Comparison of ENCODE assay signal across 24 cellular contexts in genomic region chr19:3123956-3124355, GRCh38. TPM values are rescaled to one million over a fixed set of nuclear protein-coding genes. Genes with fewer than 3 reads are reported as not detected.
"Had no signal": no experiment of that assay in that cellular context is flagged by ENCODE, and none has a peak within 500 bp of the region (broad histone marks: within the 10 kb centered on the region; RNA-seq: fewer than 3 reads in every experiment).

No MANE protein-coding gene starts in this region.

- H3K27me3 Mint-ChIP-seq: activated T-helper 17 cell treated with anti-CD3 and anti-CD28 coated beads, Interleukin-2, amount 50 U/mL, for 72 hours had no signal

- H3K36me3 Mint-ChIP-seq: activated naive CD4-positive, alpha-beta T cell treated with anti-CD3 and anti-CD28 coated beads, Interleukin-2, amount 50 U/mL, for 72 hours; WTC11 had no signal

- H3K4me1 ChIP-seq: tibial artery had no signal

- ATAC-seq: activated naive CD4-positive, alpha-beta T cell treated with anti-CD3 and anti-CD28 coated beads, Interleukin-2, amount 50 U/mL, for 72 hours; activated T-helper 17 cell treated with anti-CD3 and anti-CD28 coated beads, Interleukin-2, amount 50 U/mL, for 72 hours; esophagus mucosa; lower lobe of right lung; naive thymus-derived CD4-positive, alpha-beta T cell; WTC11 had no signal

- H3K9me3 Mint-ChIP-seq: activated naive CD4-positive, alpha-beta T cell treated with anti-CD3 and anti-CD28 coated beads, Interleukin-2, amount 50 U/mL, for 72 hours; activated T-cell treated with anti-CD3 and anti-CD28 coated beads, Interleukin-2, amount 50 U/mL, for 24 hours; activated T-helper 17 cell treated with anti-CD3 and anti-CD28 coated beads, Interleukin-2, amount 50 U/mL, for 72 hours; neural crest cell; stimulated activated naive CD8-positive, alpha-beta T cell treated with anti-CD3 and anti-CD28 coated beads, Interleukin-15, Interleukin-2, amounts not matched to agents 100 ng/mL and 50 ng/mL, for 24 hours; WTC11 had no signal

- H3K9me3 ChIP-seq: lower lobe of right lung, tibial artery had no signal

- H3K27ac ChIP-seq: lower lobe of right lung, tibial artery had no signal

- H3K4me1 Mint-ChIP-seq: activated T-helper 17 cell treated with anti-CD3 and anti-CD28 coated beads, Interleukin-2, amount 50 U/mL, for 72 hours; brain; neural crest cell; WTC11 had no signal

- DNase-seq: activated CD8-positive, alpha-beta memory T cell treated with anti-CD3 and anti-CD28 coated beads for 24 hours; activated CD8-positive, alpha-beta memory T cell treated with anti-CD3 and anti-CD28 coated beads, Interleukin-2, amount 50 U/mL, for 4 hours; activated T-cell treated with anti-CD3 and anti-CD28 coated beads, Interleukin-2, amount 50 U/mL, for 24 hours; aorta; central memory CD4-positive, alpha-beta T cell; dermis blood vessel endothelial cell; effector memory CD4-positive, alpha-beta T cell; foreskin melanocyte; hippocampal formation; kidney glomerular epithelial cell; lower lobe of right lung; mesendoderm; naive thymus-derived CD4-positive, alpha-beta T cell; stimulated activated CD4-positive, alpha-beta T cell treated with anti-CD3 and anti-CD28 coated beads, Interleukin-4, amount 100 ng/mL, for 4 hours; T-helper 9 cell; tibial artery had no signal

- H3K27ac Mint-ChIP-seq: activated naive CD4-positive, alpha-beta T cell treated with anti-CD3 and anti-CD28 coated beads, Interleukin-2, amount 50 U/mL, for 72 hours; activated T-cell treated with anti-CD3 and anti-CD28 coated beads, Interleukin-2, amount 50 U/mL, for 24 hours; activated T-helper 17 cell treated with anti-CD3 and anti-CD28 coated beads, Interleukin-2, amount 50 U/mL, for 72 hours; brain; naive thymus-derived CD4-positive, alpha-beta T cell; stimulated activated naive CD8-positive, alpha-beta T cell treated with anti-CD3 and anti-CD28 coated beads, Interleukin-15, Interleukin-2, amounts not matched to agents 100 ng/mL and 50 ng/mL, for 24 hours; WTC11 had no signal

- H3K4me3 ChIP-seq: lower lobe of right lung, tibial artery had no signal

- H3K4me3 Mint-ChIP-seq: activated T-cell treated with anti-CD3 and anti-CD28 coated beads, Interleukin-2, amount 50 U/mL, for 24 hours; activated T-helper 17 cell treated with anti-CD3 and anti-CD28 coated beads, Interleukin-2, amount 50 U/mL, for 72 hours; brain; naive thymus-derived CD4-positive, alpha-beta T cell; neural crest cell; stimulated activated naive CD8-positive, alpha-beta T cell treated with anti-CD3 and anti-CD28 coated beads, Interleukin-15, Interleukin-2, amounts not matched to agents 100 ng/mL and 50 ng/mL, for 24 hours; WTC11 had no signal

RNA-seq across cellular contexts. Expression of gene GNA15, which starts 11.9 kb away (rescaled TPM):
- total RNA-seq: neural crest cell, renal cortical epithelial cell had no signal

RNA-seq across cellular contexts. Expression of gene S1PR4, which starts 54.6 kb away (rescaled TPM):
- total RNA-seq: neural crest cell had no signal
